ENCODE assay signal across 8 cellular contexts in the genomic region with DNA sequence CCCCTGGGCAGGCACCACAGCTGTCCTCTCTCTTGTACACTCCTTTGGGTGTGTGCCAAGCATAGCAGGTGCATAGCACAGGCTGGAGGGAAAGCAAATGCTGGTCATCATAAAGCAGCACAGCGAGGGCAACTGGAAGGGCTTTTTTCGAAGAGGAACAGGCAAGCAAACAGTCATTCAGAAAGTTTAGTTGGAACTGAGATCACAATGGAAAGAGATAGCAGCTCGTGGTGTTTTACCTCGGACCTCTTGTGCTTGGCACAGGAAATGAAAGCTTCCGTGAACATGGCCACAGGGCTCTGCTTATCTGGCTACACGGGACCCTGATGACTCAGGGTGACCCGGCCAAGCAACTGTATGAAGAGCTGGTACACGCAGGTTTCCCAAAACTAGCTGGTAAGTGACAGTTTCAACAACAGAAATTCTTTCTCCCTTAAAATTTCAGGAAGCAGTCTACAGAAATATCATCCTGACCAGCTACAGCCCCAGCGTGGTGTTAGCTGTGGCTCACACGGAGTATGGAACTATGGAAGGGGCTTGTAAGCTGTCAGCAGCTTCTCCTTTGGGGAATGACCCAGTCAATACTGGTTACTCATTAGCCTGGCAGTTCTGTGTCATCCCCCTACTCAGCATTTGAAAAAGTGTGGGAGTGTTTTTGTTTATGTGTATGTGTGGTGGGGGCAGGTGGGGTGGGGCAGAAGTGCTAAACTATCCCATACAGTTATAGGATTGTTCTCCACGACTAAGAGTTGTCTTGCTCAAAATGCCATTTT. TPM values are rescaled to one million over a fixed set of nuclear protein-coding genes. Genes with fewer than 3 reads are reported as not detected.
DNase-seq lines count a peak whose midpoint lies in the region; ATAC-seq lines count a peak whose summit lies in the region.

No MANE protein-coding gene starts in this region.

- H3K4me1 Mint-ChIP-seq in activated naive CD4-positive, alpha-beta T cell treated with anti-CD3 and anti-CD28 coated beads, Interleukin-2, amount 50 U/mL, for 24 hours: peaks cover 20% of the 10 kb centered on the region
- H3K4me1 Mint-ChIP-seq in memory B cell: peaks cover 13% of the 10 kb centered on the region
- peaks cover 20 to 24% of the 10 kb centered on the region in 2 donors for H3K4me1 Mint-ChIP-seq in stimulated activated naive B cell treated with anti-CD40 and anti-IgM and Interleukin-4, amounts not matched to agents 10 μg/mL and 1 μg/mL and 100 μg/mL, for 72 hours

- peak overlapping the region; percentile 47 for H3K27ac Mint-ChIP-seq in activated naive CD4-positive, alpha-beta T cell treated with anti-CD3 and anti-CD28 coated beads, Interleukin-2, amount 50 U/mL, for 24 hours
- H3K27ac Mint-ChIP-seq in memory B cell: peak overlapping the region; percentile 23
- H3K27ac Mint-ChIP-seq in stimulated activated naive B cell treated with anti-CD40 and anti-IgM and Interleukin-4, amounts not matched to agents 10 μg/mL and 1 μg/mL and 100 μg/mL, for 72 hours: peak overlapping the region; percentile 98

- H3K9me3 Mint-ChIP-seq in activated naive CD4-positive, alpha-beta T cell treated with anti-CD3 and anti-CD28 coated beads, Interleukin-2, amount 50 U/mL, for 24 hours: no peaks in the 10 kb centered on the region
- no peaks in the 10 kb centered on the region for H3K9me3 Mint-ChIP-seq in memory B cell
- no peaks in the 10 kb centered on the region for H3K9me3 Mint-ChIP-seq in stimulated activated naive B cell treated with anti-CD40 and anti-IgM and Interleukin-4, amounts not matched to agents 10 μg/mL and 1 μg/mL and 100 μg/mL, for 72 hours

- no peak overlapping the region for H3K4me3 ChIP-seq in H7 (ENCODE audit: insufficient read depth, low read depth, low read length)

- H3K27me3 Mint-ChIP-seq in activated naive CD4-positive, alpha-beta T cell treated with anti-CD3 and anti-CD28 coated beads, Interleukin-2, amount 50 U/mL, for 24 hours: no peaks in the 10 kb centered on the region
- H3K27me3 Mint-ChIP-seq in memory B cell: no peaks in the 10 kb centered on the region
- H3K27me3 Mint-ChIP-seq in stimulated activated naive B cell treated with anti-CD40 and anti-IgM and Interleukin-4, amounts not matched to agents 10 μg/mL and 1 μg/mL and 100 μg/mL, for 72 hours: no peaks in the 10 kb centered on the region

- H3K27me3 ChIP-seq in H7 (ENCODE audit: control insufficient read depth, insufficient read depth, low read length): no peaks in the 10 kb centered on the region

- DNase-seq in EL (peak; percentile 55), HK-2 (ENCODE audit: unreplicated experiment) (peak; percentile 25), RPMI7951 (ENCODE audit: low read depth) (peak; percentile 68), memory B cell (ENCODE audit: low spot score in 2 of 2) (no peak), H7 (no peak)
- peak; percentile 76 for DNase-seq in stimulated activated naive B cell treated with anti-CD40 and anti-IgM and Interleukin-4, amounts not matched to agents 10 μg/mL and 1 μg/mL and 100 μg/mL, for 72 hours

- no peaks in the 10 kb centered on the region for H3K36me3 ChIP-seq in H7 (replicated peaks; ENCODE audit: control insufficient read depth, insufficient read depth, low read length)

- peaks cover 7% of the 10 kb centered on the region for H3K36me3 Mint-ChIP-seq in activated naive CD4-positive, alpha-beta T cell treated with anti-CD3 and anti-CD28 coated beads, Interleukin-2, amount 50 U/mL, for 24 hours
- peaks cover 5% of the 10 kb centered on the region for H3K36me3 Mint-ChIP-seq in memory B cell
- H3K36me3 Mint-ChIP-seq in stimulated activated naive B cell treated with anti-CD40 and anti-IgM and Interleukin-4, amounts not matched to agents 10 μg/mL and 1 μg/mL and 100 μg/mL, for 72 hours: peaks cover 6 to 12% of the 10 kb centered on the region in 2 donors

- ATAC-seq in GM19468 (IDR thresholded peaks at IDR 0.05; ENCODE audit: extremely low read depth, unreplicated experiment) (peak; percentile 64), memory B cell (ENCODE audit: low read depth) (peak; percentile 65)
- peak; percentile 97 to 98 for ATAC-seq in stimulated activated naive B cell treated with anti-CD40 and anti-IgM and Interleukin-4, amounts not matched to agents 10 μg/mL and 1 μg/mL and 100 μg/mL, for 72 hours (replicated peaks)

- peak overlapping the region; percentile 87 for H3K4me3 Mint-ChIP-seq in activated naive CD4-positive, alpha-beta T cell treated with anti-CD3 and anti-CD28 coated beads, Interleukin-2, amount 50 U/mL, for 24 hours
- H3K4me3 Mint-ChIP-seq in memory B cell: peak overlapping the region; percentile 84
- H3K4me3 Mint-ChIP-seq in stimulated activated naive B cell treated with anti-CD40 and anti-IgM and Interleukin-4, amounts not matched to agents 10 μg/mL and 1 μg/mL and 100 μg/mL, for 72 hours: peak overlapping the region; percentile 87 to 89

RNA-seq across cellular contexts. Expression of gene POC5, which starts 48.1 kb away (rescaled TPM):
- 25.1 and 35.0 TPM in 2 replicates for total RNA-seq in RPMI7951 (2014; rRNA removed; shearing (Covaris generic))
- 16.1 and 20.1 TPM in 2 replicates for total RNA-seq in H7 (2014; rRNA removed; shearing (Covaris generic))

RNA-seq across cellular contexts. Expression of gene ANKDD1B, which starts 57.9 kb away (rescaled TPM):
- not detected in 2 replicates for total RNA-seq in RPMI7951 (2014; rRNA removed; shearing (Covaris generic))
- total RNA-seq in H7 (2014; rRNA removed; shearing (Covaris generic)): 0.03 and 0.37 TPM in 2 replicates

Comparison
In these comparisons a context has a peak if more than half of its experiments do, and no peak if none do; other contexts are left out.
1. DNase-seq: peak in EL (single experiment), HK-2 (single experiment), RPMI7951 (single experiment) and stimulated activated naive B cell treated with anti-CD40 and anti-IgM and Interleukin-4, amounts not matched to agents 10 μg/mL and 1 μg/mL and 100 μg/mL, for 72 hours (single experiment); none in memory B cell (0 of 2) and H7 (single experiment).
2. H3K27ac Mint-ChIP-seq: peak in every context shown above with its lines; median percentile 98 in stimulated activated naive B cell treated with anti-CD40 and anti-IgM and Interleukin-4, amounts not matched to agents 10 μg/mL and 1 μg/mL and 100 μg/mL, for 72 hours; 47 in activated naive CD4-positive, alpha-beta T cell treated with anti-CD3 and anti-CD28 coated beads, Interleukin-2, amount 50 U/mL, for 24 hours; 23 in memory B cell.
3. Peak in every context shown above with its lines, with median percentiles within 50 percentile points of each other: ATAC-seq and H3K4me3 Mint-ChIP-seq.